ENCODE assay signal across 25 cellular contexts in genomic region chr1:44367932-44368331, GRCh38. TPM values are rescaled to one million over a fixed set of nuclear protein-coding genes. Genes with fewer than 3 reads are reported as not detected.
DNase-seq lines count a peak whose midpoint lies in the region; ATAC-seq, FAIRE-seq and TF ChIP-seq lines count a peak whose summit lies in the region.
"Had no signal": no experiment of that assay in that cellular context is flagged by ENCODE, and none has a peak within 500 bp of the region (broad histone marks: within the 10 kb centered on the region; RNA-seq: fewer than 3 reads in every experiment).

No MANE protein-coding gene starts in this region.

- H4K8ac ChIP-seq in H1 (ENCODE audit: extremely low read depth, insufficient read depth, low read length), result no peak overlapping the region

- H3K9me3 ChIP-seq in NT2/D1 (ENCODE audit: insufficient read depth, low read length) (no peaks in the 10 kb centered on the region), H1 (ENCODE audit: insufficient read depth in 2 of 2, low read depth in 1 of 2, low read length in 1 of 2) (no peaks in the 10 kb centered on the region), SJCRH30 (replicated peaks) (peaks cover 4% of the 10 kb centered on the region; the same call in 1 of the 2 replicates)
- H3K9me3 ChIP-seq: A549; BE2C; BLaER1 treated with 17β-estradiol and CSF1 and Interleukin-3, amounts not matched to agents 10 nM and 100 nM had no signal

- no peaks in the 10 kb centered on the region for H3K27me3 ChIP-seq in GM23338 (ENCODE audit: insufficient read depth)
- H3K27me3 ChIP-seq in NT2/D1 (ENCODE audit: insufficient read depth, insufficient read length), result peaks cover 36% of the 10 kb centered on the region
- peaks cover 0 to 2% (median 0%) of the 10 kb centered on the region in 4 experiments; a peak in 3 of 7 replicates for H3K27me3 ChIP-seq in H1 (replicated peaks in 1 of 4; ENCODE audit: control insufficient read depth in 3 of 4, extremely low read depth in 1 of 4, insufficient read depth in 3 of 4, low read length in 3 of 4)
- H3K27me3 ChIP-seq in SJCRH30, result peaks cover 20% of the 10 kb centered on the region
- H3K27me3 ChIP-seq: BE2C; BLaER1 treated with 17β-estradiol and CSF1 and Interleukin-3, amounts not matched to agents 10 nM and 100 nM had no signal

- peaks cover 17% of the 10 kb centered on the region for H3K27me3 Mint-ChIP-seq in GM23338 (ENCODE audit: insufficient read depth, low read depth, poor library complexity)
- H3K27me3 Mint-ChIP-seq: CD4-positive, alpha-beta T cell had no signal

- H2BK15ac ChIP-seq in H1 (ENCODE audit: low read length), result no peak overlapping the region

- no peak overlapping the region for H3K18ac ChIP-seq in H1 (ENCODE audit: extremely low read depth, low read length)

- no peak overlapping the region for H2BK20ac ChIP-seq in H1 (ENCODE audit: low read length)

- no peak overlapping the region for H4K91ac ChIP-seq in H1 (replicated peaks; ENCODE audit: insufficient read length, low read length)

- H3K9me3 Mint-ChIP-seq in GM23338, result no peaks in the 10 kb centered on the region
- no peaks in the 10 kb centered on the region for H3K9me3 Mint-ChIP-seq in stimulated activated effector memory CD8-positive, alpha-beta T cell treated with anti-CD3 and anti-CD28 coated beads, Interleukin-12 subunit alpha, Interleukin-12 subunit beta, amount 100 ng/mL, for 72 hours
- H3K9me3 Mint-ChIP-seq: CD14-positive monocyte; CD4-positive, alpha-beta T cell; CD8-positive, alpha-beta memory T cell had no signal

- no peak overlapping the region for H3K23ac ChIP-seq in H1 (ENCODE audit: insufficient read length)

- H3K4me3 ChIP-seq in GM23338 (no peak overlapping the region), NT2/D1 (ENCODE audit: insufficient read length, low read depth) (no peak overlapping the region), H1 (ENCODE audit: extremely low read depth in 1 of 4, insufficient read depth in 2 of 4, low read depth in 3 of 4, low read length in 4 of 4) (no peak overlapping the region), SJCRH30 (no peak overlapping the region)
- H3K4me3 ChIP-seq: A549; BLaER1 treated with 17β-estradiol and CSF1 and Interleukin-3, amounts not matched to agents 10 nM and 100 nM; GM12878 had no signal

- H3K36me3 Mint-ChIP-seq in GM23338 (ENCODE audit: low read depth), result no peaks in the 10 kb centered on the region
- no peaks in the 10 kb centered on the region for H3K36me3 Mint-ChIP-seq in stimulated activated effector memory CD8-positive, alpha-beta T cell treated with anti-CD3 and anti-CD28 coated beads, Interleukin-12 subunit alpha, Interleukin-12 subunit beta, amount 100 ng/mL, for 72 hours
- H3K36me3 Mint-ChIP-seq: CD14-positive monocyte; CD8-positive, alpha-beta memory T cell had no signal

- H3F3A ChIP-seq in GM23338 (replicated peaks; ENCODE audit: low read depth), result no peaks in the 10 kb centered on the region

- H3K4me2 ChIP-seq in GM23338 (no peak overlapping the region), H1 (ENCODE audit: insufficient read depth in 1 of 2, low read depth in 2 of 2, low read length in 2 of 2) (peak overlapping the region in 1 of 2 experiments; percentile 48; a peak in 1 of 4 replicates)
- H3K4me2 ChIP-seq: A549; BLaER1 treated with 17β-estradiol and CSF1 and Interleukin-3, amounts not matched to agents 10 nM and 100 nM had no signal

- WGBS in H1 (ENCODE audit: extremely low coverage in 1 of 2, insufficient coverage in 1 of 2, insufficient read length in 1 of 2, insufficient replicate concordance in 2 of 2, low coverage in 1 of 2, low lambda C conversion rate in 2 of 2, missing lambda C conversion rate in 1 of 2), 2 experiments, result 91% methylated on average over 1 of the region's 1 CpG; no CpG with 5 or more reads in 1 of the 2 experiments

- no peak for FAIRE-seq in H1 (lab: Jason Lieb, UNC)
- FAIRE-seq: A549, D721Med, GM12878, GM19239 had no signal

- no peaks in the 10 kb centered on the region for H3K9me2 ChIP-seq in GM23338 (ENCODE audit: insufficient read depth)

- no peak overlapping the region for H3K27ac Mint-ChIP-seq in GM23338
- peak overlapping the region; percentile 13 for H3K27ac Mint-ChIP-seq in stimulated activated effector memory CD8-positive, alpha-beta T cell treated with anti-CD3 and anti-CD28 coated beads, Interleukin-12 subunit alpha, Interleukin-12 subunit beta, amount 100 ng/mL, for 72 hours
- H3K27ac Mint-ChIP-seq: CD4-positive, alpha-beta T cell had no signal

- H3K4me1 ChIP-seq in GM23338 (ENCODE audit: insufficient read depth) (peaks cover 4% of the 10 kb centered on the region), NT2/D1 (ENCODE audit: insufficient read depth, insufficient read length) (peaks cover 11% of the 10 kb centered on the region), H1 (replicated peaks in 1 of 4; ENCODE audit: control insufficient read depth in 3 of 4, insufficient read depth in 4 of 4, low read length in 3 of 4) (peaks cover 0 to 7% (median 4%) of the 10 kb centered on the region in 4 experiments; a peak in 6 of 7 replicates), SJCRH30 (no peaks in the 10 kb centered on the region)
- H3K4me1 ChIP-seq: A549, BE2C had no signal

- no peak overlapping the region for H3K14ac ChIP-seq in H1 (ENCODE audit: insufficient read length)

- no peaks in the 10 kb centered on the region for H3K79me1 ChIP-seq in H1 (ENCODE audit: low read depth, low read length)

- no peak overlapping the region for H4K5ac ChIP-seq in H1 (ENCODE audit: insufficient read length, low read depth, low read length)

- DNase-seq in GM23338 (ENCODE audit: low spot score) (no peak), NT2/D1 (ENCODE audit: low read depth, low spot score) (no peak), H1 (ENCODE audit: low read depth in 1 of 2, low spot score in 2 of 2) (no peak), NCI-H2196 treated with DMSO at 0.1 percent for 48 hours (lab: John Stamatoyannopoulos, UW; ENCODE audit: unreplicated experiment) (no peak), SJCRH30 (no peak)
- no peak for DNase-seq in stimulated activated effector memory CD8-positive, alpha-beta T cell treated with anti-CD3 and anti-CD28 coated beads, Interleukin-12 subunit alpha, Interleukin-12 subunit beta, amount 100 ng/mL, for 72 hours (ENCODE audit: low spot score in 2 of 2)
- DNase-seq: 8988T; ACHN; AML-193; BE2C; CD4-positive, alpha-beta T cell; CD8-positive, alpha-beta memory T cell; DMS 273 treated with DMSO at 0.1 percent for 48 hours; DMS79; EL; GDM1; GOT3; HCEC 1CT had no signal

- no peak for TF ChIP-seq POLR2A in H1 (IDR thresholded peaks at IDR 0.05; ENCODE audit: control extremely low read depth in 1 of 2, low read depth in 2 of 2, low read length in 2 of 2)

- H2BK5ac ChIP-seq in H1 (ENCODE audit: low read depth, low read length), result no peak overlapping the region

- no peak overlapping the region for H2AK5ac ChIP-seq in H1 (ENCODE audit: low read depth, low read length)

- H3K4me3 Mint-ChIP-seq in GM23338, result no peak overlapping the region
- no peak overlapping the region for H3K4me3 Mint-ChIP-seq in stimulated activated effector memory CD8-positive, alpha-beta T cell treated with anti-CD3 and anti-CD28 coated beads, Interleukin-12 subunit alpha, Interleukin-12 subunit beta, amount 100 ng/mL, for 72 hours
- H3K4me3 Mint-ChIP-seq: CD14-positive monocyte; CD4-positive, alpha-beta T cell; CD8-positive, alpha-beta memory T cell had no signal

- no peak overlapping the region for H3K27ac ChIP-seq in GM23338 (ENCODE audit: low read depth)
- no peak overlapping the region for H3K27ac ChIP-seq in H1 (ENCODE audit: low read depth, low read length)
- no peak overlapping the region for H3K27ac ChIP-seq in SJCRH30
- H3K27ac ChIP-seq: A549; BLaER1 treated with 17β-estradiol and CSF1 and Interleukin-3, amounts not matched to agents 10 nM and 100 nM had no signal

- no peak overlapping the region for H3K56ac ChIP-seq in H1 (replicated peaks; ENCODE audit: insufficient read length, low read depth, low read length)

- no peaks in the 10 kb centered on the region for H4K20me1 ChIP-seq in GM23338 (replicated peaks; ENCODE audit: insufficient read depth)
- no peaks in the 10 kb centered on the region for H4K20me1 ChIP-seq in H1 (replicated peaks in 1 of 2; ENCODE audit: control insufficient read depth in 1 of 2, insufficient read depth in 2 of 2, low read length in 2 of 2)
- H4K20me1 ChIP-seq: BLaER1 treated with 17β-estradiol and CSF1 and Interleukin-3, amounts not matched to agents 10 nM and 100 nM had no signal

- no peak for ATAC-seq in GM23338
- ATAC-seq in stimulated activated effector memory CD8-positive, alpha-beta T cell treated with anti-CD3 and anti-CD28 coated beads, Interleukin-12 subunit alpha, Interleukin-12 subunit beta, amount 100 ng/mL, for 72 hours, result no peak
- no peak for ATAC-seq in HG03025 (IDR thresholded peaks at IDR 0.05; ENCODE audit: low FRiP score, unreplicated experiment)
- ATAC-seq: A549, GM12878 had no signal

- no peak overlapping the region for H2BK120ac ChIP-seq in H1 (replicated peaks; ENCODE audit: low read depth, low read length)

- H2BK12ac ChIP-seq in H1 (ENCODE audit: low read depth, low read length), result no peak overlapping the region

- H3K79me2 ChIP-seq in GM23338 (replicated peaks; ENCODE audit: insufficient read depth) (no peaks in the 10 kb centered on the region), H1 (ENCODE audit: control insufficient read depth in 1 of 2, insufficient read depth in 2 of 2, low read length in 2 of 2) (no peaks in the 10 kb centered on the region)

- H2AFZ ChIP-seq in GM23338 (peak overlapping the region; percentile 82), H1 (ENCODE audit: low read length) (no peak overlapping the region)

- H3K9ac ChIP-seq in NT2/D1 (ENCODE audit: insufficient read length, low read depth) (peak overlapping the region; percentile 7), H1 (replicated peaks in 1 of 4; ENCODE audit: extremely low read depth in 1 of 4, low read depth in 3 of 4, low read length in 3 of 4) (no peak overlapping the region)
- H3K9ac ChIP-seq: BLaER1 treated with 17β-estradiol and CSF1 and Interleukin-3, amounts not matched to agents 10 nM and 100 nM had no signal

- no peaks in the 10 kb centered on the region for H3K36me3 ChIP-seq in GM23338 (ENCODE audit: insufficient read depth)
- no peaks in the 10 kb centered on the region for H3K36me3 ChIP-seq in NT2/D1 (ENCODE audit: insufficient read depth, insufficient read length, low read length)
- no peaks in the 10 kb centered on the region for H3K36me3 ChIP-seq in H1 (ENCODE audit: control insufficient read depth in 2 of 4, insufficient read depth in 4 of 4, low read length in 3 of 4)
- H3K36me3 ChIP-seq in SJCRH30, result no peaks in the 10 kb centered on the region
- H3K36me3 ChIP-seq: BE2C; BLaER1 treated with 17β-estradiol and CSF1 and Interleukin-3, amounts not matched to agents 10 nM and 100 nM had no signal

- TF ChIP-seq RAD21 in H1 (IDR thresholded peaks at IDR 0.05 in 1 of 2, conservative IDR thresholded peaks at IDR 0.05 in 1 of 2; ENCODE audit: low read depth in 2 of 2, low read length in 2 of 2), result no peak

- POLR2A ChIA-PET in H1 (lab: Charles Lee; ENCODE audit: partially characterized antibody), result interaction anchor here (1.6 kb wide), 1 partner anchor 264 kb away, joined by 3 read pairs; no protein-coding TSS in a partner anchor

- CTCF ChIA-PET in H1 (lab: Charles Lee; ENCODE audit: partially characterized antibody), result interaction anchor here (1.8 to 5.9 kb wide), 4 partner anchors 9 to 204 kb away, joined by 5 to 35 read pairs (median 6); no protein-coding TSS in a partner anchor

- TF ChIP-seq CTCF in GM23338 (conservative IDR thresholded peaks at IDR 0.05; ENCODE audit: low read depth in 2 of 2), result no peak
- no peak for TF ChIP-seq CTCF in H1 (IDR thresholded peaks at IDR 0.05; ENCODE audit: control extremely low read depth in 1 of 3, insufficient read depth in 1 of 3, low read depth in 1 of 3, low read length in 3 of 3)

- no peak for TF ChIP-seq EP300 in H1 (IDR thresholded peaks at IDR 0.05; ENCODE audit: borderline replicate concordance in 1 of 2, low read depth in 2 of 2, low read length in 2 of 2)

- H3K4me1 Mint-ChIP-seq in GM23338, result peaks cover 24% of the 10 kb centered on the region
- H3K4me1 Mint-ChIP-seq in stimulated activated effector memory CD8-positive, alpha-beta T cell treated with anti-CD3 and anti-CD28 coated beads, Interleukin-12 subunit alpha, Interleukin-12 subunit beta, amount 100 ng/mL, for 72 hours, result no peaks in the 10 kb centered on the region
- H3K4me1 Mint-ChIP-seq: CD8-positive, alpha-beta memory T cell had no signal

- peak overlapping the region; percentile 19 for H3K4ac ChIP-seq in H1 (replicated peaks; ENCODE audit: insufficient read length, low read depth, low read length)

- H3K23me2 ChIP-seq in H1 (ENCODE audit: low read depth, low read length), result no peaks in the 10 kb centered on the region

RNA-seq across cellular contexts. Expression of gene ERI3, which starts 12.9 kb away (rescaled TPM):
- 70.1 and 92.5 TPM in 2 replicates for total RNA-seq in GM23338 (2014; rRNA removed; shearing (Covaris generic))
- polyA plus RNA-seq in GM23338 (2016; fragmentation: Nextera tagmentation; extraction: Ambion mirVana), result 56.4 and 63.0 TPM in 2 replicates
- total RNA-seq in H1 (2021; fragmentation: NEBNext Ultra II Directional; extraction: Animal tissue kit (Norgen Biotek cat#: 25700)), result 81.1 and 85.7 TPM in 2 replicates
- polyA plus RNA-seq in H1 (2011; rRNA removed), result 199 and 221 TPM in 2 replicates
- polyA plus RNA-seq in H1 (2011; cell fraction: cytosol; rRNA removed), result 121 TPM
- 108 TPM for polyA plus RNA-seq in H1 (2011; cell fraction: nucleus; rRNA removed)
- polyA plus RNA-seq in H1 (2012, experiment 1 of 2), result 68.3 to 112 TPM (median 99.9 TPM) in 4 replicates
- 126 TPM for polyA plus RNA-seq in H1 (2012, experiment 2 of 2)
- polyA plus RNA-seq in H1 (2013, experiment 1 of 2), result 54.4 TPM
- 55.8 TPM for polyA plus RNA-seq in H1 (2013, experiment 2 of 2)
- polyA minus RNA-seq in H1 (2011; rRNA and poly(A)+ RNA removed), result 69.3 and 79.6 TPM in 2 replicates
- 70.6 TPM for polyA minus RNA-seq in H1 (2011; cell fraction: cytosol; rRNA and poly(A)+ RNA removed)
- 49.2 TPM for polyA minus RNA-seq in H1 (2011; cell fraction: nucleus; rRNA and poly(A)+ RNA removed)
- 64.8 TPM in 2 replicates for total RNA-seq in SJCRH30 (2014; rRNA removed; shearing (Covaris generic))

RNA-seq across cellular contexts. Expression of gene RNF220, which starts 37.1 kb away (rescaled TPM):
- total RNA-seq in GM23338 (2014; rRNA removed; shearing (Covaris generic)), result 141 and 168 TPM in 2 replicates
- polyA plus RNA-seq in GM23338 (2016; fragmentation: Nextera tagmentation; extraction: Ambion mirVana) (63.6 and 72.8 TPM in 2 replicates), H1 (2011; rRNA removed) (160 and 165 TPM in 2 replicates)
- 123 and 127 TPM in 2 replicates for total RNA-seq in H1 (2021; fragmentation: NEBNext Ultra II Directional; extraction: Animal tissue kit (Norgen Biotek cat#: 25700))
- 144 TPM for polyA plus RNA-seq in H1 (2011; cell fraction: cytosol; rRNA removed)
- 173 TPM for polyA plus RNA-seq in H1 (2011; cell fraction: nucleus; rRNA removed)
- polyA plus RNA-seq in H1 (2012, experiment 1 of 2), result 101 to 164 TPM (median 152 TPM) in 4 replicates
- polyA plus RNA-seq in H1 (2012, experiment 2 of 2), result 105 TPM
- polyA plus RNA-seq in H1 (2013, experiment 1 of 2), result 93.4 TPM
- 89.5 TPM for polyA plus RNA-seq in H1 (2013, experiment 2 of 2)
- polyA minus RNA-seq in H1 (2011; rRNA and poly(A)+ RNA removed), result 86.4 and 97.4 TPM in 2 replicates
- 44.8 TPM for polyA minus RNA-seq in H1 (2011; cell fraction: cytosol; rRNA and poly(A)+ RNA removed)
- polyA minus RNA-seq in H1 (2011; cell fraction: nucleus; rRNA and poly(A)+ RNA removed), result 86.8 TPM
- 89.4 and 94.9 TPM in 2 replicates for total RNA-seq in SJCRH30 (2014; rRNA removed; shearing (Covaris generic))
